16 cellular contexts compared by ENCODE assay signal in the genomic region with DNA sequence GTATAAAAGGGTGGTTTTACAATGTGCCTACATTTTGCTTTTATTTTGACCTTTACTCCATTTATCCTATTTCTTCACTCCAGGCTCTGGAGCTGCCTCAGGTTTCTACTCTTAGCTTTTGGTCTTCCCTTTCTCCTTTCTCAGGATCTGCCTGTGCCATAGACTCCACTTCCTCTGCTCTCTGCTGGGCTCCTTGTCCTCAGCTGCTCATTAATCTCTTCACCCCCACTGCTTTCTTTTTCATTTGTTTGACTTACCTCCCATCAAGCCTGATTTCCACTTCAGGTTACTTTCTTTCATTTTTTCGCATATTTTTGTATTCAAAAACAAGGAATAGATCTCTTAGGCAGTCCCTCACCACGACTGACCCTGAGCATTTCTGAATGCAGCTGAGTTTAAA.
DNase-seq lines count a peak whose midpoint lies in the region; ATAC-seq and TF ChIP-seq lines count a peak whose summit lies in the region.
"Had no signal": no experiment of that assay in that cellular context is flagged by ENCODE, and none has a peak within 500 bp of the region (broad histone marks: within the 10 kb centered on the region; RNA-seq: fewer than 3 reads in every experiment).

No MANE protein-coding gene starts in this region.

- H3K79me1 ChIP-seq in mesendoderm (ENCODE audit: low read length) = no peaks in the 10 kb centered on the region

- H3K4me1 Mint-ChIP-seq in GM23338 (peaks cover 15% of the 10 kb centered on the region), WTC11 (peaks cover 11% of the 10 kb centered on the region), type B pancreatic cell (ENCODE audit: unreplicated experiment) (peaks cover 9% of the 10 kb centered on the region), natural killer cell (no peaks in the 10 kb centered on the region)

- H3K79me2 ChIP-seq in GM23338 (replicated peaks; ENCODE audit: insufficient read depth) (no peaks in the 10 kb centered on the region), mesendoderm (ENCODE audit: control insufficient read depth, insufficient read depth, low read length) (no peaks in the 10 kb centered on the region)

- H2AK5ac ChIP-seq in mesendoderm (ENCODE audit: low read length) = no peak overlapping the region

- H3K27me3 ChIP-seq in GM23338 (ENCODE audit: insufficient read depth) (no peaks in the 10 kb centered on the region), mesendoderm (ENCODE audit: insufficient read depth, low read length, poor library complexity) (no peaks in the 10 kb centered on the region)
- H3K27me3 ChIP-seq: Peyer's patch, SJCRH30 had no signal

- H3K18ac ChIP-seq in mesendoderm (ENCODE audit: low read length) = no peak overlapping the region

- no peaks in the 10 kb centered on the region for H3K9me2 ChIP-seq in GM23338 (ENCODE audit: insufficient read depth)

- no peak overlapping the region for H3K4ac ChIP-seq in mesendoderm (ENCODE audit: low read depth, low read length)

- H3K36me3 Mint-ChIP-seq in GM23338 (ENCODE audit: low read depth) = no peaks in the 10 kb centered on the region
- no peaks in the 10 kb centered on the region for H3K36me3 Mint-ChIP-seq in WTC11
- no peaks in the 10 kb centered on the region for H3K36me3 Mint-ChIP-seq in type B pancreatic cell
- H3K36me3 Mint-ChIP-seq in natural killer cell = no peaks in the 10 kb centered on the region

- H4K20me1 ChIP-seq in GM23338 (replicated peaks; ENCODE audit: insufficient read depth) = no peaks in the 10 kb centered on the region

- no CpG with 5 or more reads among the region's 2 CpGs for WGBS in mesendoderm (ENCODE audit: extremely low coverage, insufficient coverage, low lambda C conversion rate)

- no peak overlapping the region for H3K23ac ChIP-seq in mesendoderm (ENCODE audit: low read length)

- peak; percentile 77 for ATAC-seq in GM23338
- peak; percentile 84 for ATAC-seq in WTC11
- ATAC-seq in GM19452 (IDR thresholded peaks at IDR 0.05; ENCODE audit: unreplicated experiment) = no peak
- ATAC-seq in natural killer cell = no peak

- H3K27ac ChIP-seq in GM23338 (ENCODE audit: low read depth) = no peak overlapping the region
- H3K27ac ChIP-seq in mesendoderm (ENCODE audit: low read depth, low read length) = no peak overlapping the region
- H3K27ac ChIP-seq: Peyer's patch, SJCRH30 had no signal

- H4K5ac ChIP-seq in mesendoderm (ENCODE audit: low read length) = no peak overlapping the region

- H3K4me2 ChIP-seq in GM23338 (no peak overlapping the region), mesendoderm (ENCODE audit: low read length) (no peak overlapping the region)

- H3K4me3 Mint-ChIP-seq in GM23338 = peak overlapping the region; percentile 21; the same call in 1 of the 3 replicates
- H3K4me3 Mint-ChIP-seq in WTC11 = no peak overlapping the region
- no peak overlapping the region for H3K4me3 Mint-ChIP-seq in type B pancreatic cell
- H3K4me3 Mint-ChIP-seq in natural killer cell = no peak overlapping the region
- H3K4me3 Mint-ChIP-seq: CD4-positive, alpha-beta T cell; IgD-negative memory B cell had no signal

- H3K27ac Mint-ChIP-seq in GM23338 = peak overlapping the region; percentile 35; the same call in 1 of the 2 replicates
- H3K27ac Mint-ChIP-seq in WTC11 = peak overlapping the region; percentile 32; the same call in 1 of the 2 replicates
- H3K27ac Mint-ChIP-seq in type B pancreatic cell = no peak overlapping the region
- H3K27ac Mint-ChIP-seq in natural killer cell = no peak overlapping the region
- H3K27ac Mint-ChIP-seq: CD4-positive, alpha-beta T cell; IgD-negative memory B cell had no signal

- DNase-seq in Daoy (ENCODE audit: low read depth) = peak; percentile 7
- DNase-seq in GM23338 (ENCODE audit: low spot score) = peak; percentile 23
- DNase-seq in WTC11 (ENCODE audit: low spot score) = no peak
- peak; percentile 23 for DNase-seq in mesendoderm
- no peak for DNase-seq in type B pancreatic cell (ENCODE audit: extremely low spot score, unreplicated experiment)
- no peak for DNase-seq in natural killer cell
- DNase-seq: CD4-positive, alpha-beta T cell; COR-L47; NCI-H1105; NCI-H146; NCI-H2081; NCI-H82; Peyer's patch had no signal

- no peak overlapping the region for H2BK5ac ChIP-seq in mesendoderm (ENCODE audit: low read length)

- H3K4me1 ChIP-seq in GM23338 (ENCODE audit: insufficient read depth) = no peaks in the 10 kb centered on the region
- no peaks in the 10 kb centered on the region for H3K4me1 ChIP-seq in mesendoderm (ENCODE audit: control insufficient read depth, low read depth, low read length)
- H3K4me1 ChIP-seq: Peyer's patch had no signal

- no peak overlapping the region for H2BK15ac ChIP-seq in mesendoderm (replicated peaks; ENCODE audit: low read depth)

- H2AFZ ChIP-seq in GM23338 = no peak overlapping the region

- H3K9ac ChIP-seq in mesendoderm (ENCODE audit: low read length) = no peak overlapping the region

- H2BK120ac ChIP-seq in mesendoderm (ENCODE audit: low read depth, low read length) = no peak overlapping the region

- H4K8ac ChIP-seq in mesendoderm (ENCODE audit: low read depth, low read length) = no peak overlapping the region

- H3F3A ChIP-seq in GM23338 (replicated peaks; ENCODE audit: low read depth) = no peaks in the 10 kb centered on the region

- intact Hi-C loops in natural killer cell (cut with micrococcal nuclease) = no loop called here

- H3K27me3 Mint-ChIP-seq in GM23338 (ENCODE audit: insufficient read depth, low read depth, poor library complexity) (peaks cover 1% of the 10 kb centered on the region), WTC11 (ENCODE audit: low read depth) (no peaks in the 10 kb centered on the region), type B pancreatic cell (no peaks in the 10 kb centered on the region), natural killer cell (ENCODE audit: low read depth in 2 of 2) (no peaks in the 10 kb centered on the region)
- H3K27me3 Mint-ChIP-seq: IgD-negative memory B cell had no signal

- H3K9me3 Mint-ChIP-seq in GM23338 (no peaks in the 10 kb centered on the region; the same call in 2 of the 3 replicates), WTC11 (no peaks in the 10 kb centered on the region), type B pancreatic cell (no peaks in the 10 kb centered on the region), natural killer cell (peaks cover 5 to 12% of the 10 kb centered on the region in 2 donors)
- H3K9me3 Mint-ChIP-seq: CD4-positive, alpha-beta T cell; IgD-negative memory B cell had no signal

- H3K36me3 ChIP-seq in GM23338 (ENCODE audit: insufficient read depth) (no peaks in the 10 kb centered on the region), mesendoderm (ENCODE audit: control insufficient read depth, insufficient read depth, low read length) (no peaks in the 10 kb centered on the region)
- H3K36me3 ChIP-seq: Peyer's patch, SJCRH30 had no signal

- CTCF ChIA-PET in WTC11 (lab: Charles Lee) = no interaction called here

- POLR2A ChIA-PET in WTC11 (lab: Charles Lee) = no interaction called here

- no peak overlapping the region for H3K56ac ChIP-seq in mesendoderm (ENCODE audit: low read length)

- no peak for TF ChIP-seq CTCF in GM23338 (conservative IDR thresholded peaks at IDR 0.05; ENCODE audit: low read depth in 2 of 2)
- no peak for TF ChIP-seq CTCF in WTC11 (IDR thresholded peaks at IDR 0.05)
- no peak for TF ChIP-seq CTCF in type B pancreatic cell (conservative IDR thresholded peaks at IDR 0.05)
- no peak for TF ChIP-seq CTCF in natural killer cell (IDR thresholded peaks at IDR 0.05)

- H3K4me3 ChIP-seq in GM23338 (no peak overlapping the region), mesendoderm (ENCODE audit: low read length) (no peak overlapping the region)
- H3K4me3 ChIP-seq: Peyer's patch, SJCRH30 had no signal

TF ChIP-seq in WTC11, 78 proteins besides CTCF, POLR2A, EP300 and RAD21:
- no peak for TF ChIP-seq ZNF671 (CRISPR knock-in tag; IDR thresholded peaks at IDR 0.05)
- 0 out of 2 replicates have a peak, but pooled peaks have one; percentile 11 for TF ChIP-seq ZNF423 (CRISPR knock-in tag; IDR thresholded peaks at IDR 0.05)
- no peak for TF ChIP-seq SOX15 (CRISPR knock-in tag; IDR thresholded peaks at IDR 0.05)
- TF ChIP-seq ZNF532 (CRISPR knock-in tag; IDR thresholded peaks at IDR 0.05; ENCODE audit: borderline replicate concordance) = no peak

Comparison
In these comparisons a context has a peak if more than half of its experiments do, and no peak if none do; other contexts are left out.
1. DNase-seq: peak in Daoy (single experiment), GM23338 (single experiment) and mesendoderm (single experiment); none in WTC11 (single experiment), type B pancreatic cell (single experiment) and natural killer cell (single experiment).
2. ATAC-seq: peak in GM23338 (single experiment) and WTC11 (single experiment); none in GM19452 (single experiment) and natural killer cell (0 of 3).
3. H3K27ac Mint-ChIP-seq: peak in GM23338 (single experiment) and WTC11 (single experiment); none in type B pancreatic cell (single experiment) and natural killer cell (0 of 2).